Comparison of ENCODE assay signal across 8 cellular contexts in genomic region chr4:87375719-87376291, GRCh38. TPM values are rescaled to one million over a fixed set of nuclear protein-coding genes. Genes with fewer than 3 reads are reported as not detected.
DNase-seq lines count a peak whose midpoint lies in the region; ATAC-seq and TF ChIP-seq lines count a peak whose summit lies in the region.

No MANE protein-coding gene starts in this region.

- no peaks in the 10 kb centered on the region for H3K9me3 ChIP-seq in gastroesophageal sphincter

- no peak for TF ChIP-seq EP300 in gastroesophageal sphincter (IDR thresholded peaks at IDR 0.05)

- peak overlapping the region in 3 of 4 donors; percentile 8 to 45 (median 41) for H3K27ac ChIP-seq in gastroesophageal sphincter

- H3K4me1 Mint-ChIP-seq in progenitor cell of endocrine pancreas (ENCODE audit: low read depth) = peaks cover 1% of the 10 kb centered on the region

- no peak overlapping the region for H3K4me3 ChIP-seq in gastroesophageal sphincter

- no peaks in the 10 kb centered on the region for H3K27me3 ChIP-seq in gastroesophageal sphincter

- ATAC-seq in Right ventricle myocardium inferior (peak; percentile 78), HG03432 (IDR thresholded peaks at IDR 0.05; ENCODE audit: unreplicated experiment) (peak; percentile 69), gastroesophageal sphincter (peak; percentile 84), GM21367 (IDR thresholded peaks at IDR 0.05; ENCODE audit: unreplicated experiment) (no peak), GM21717 (IDR thresholded peaks at IDR 0.05; ENCODE audit: unreplicated experiment) (no peak)

- peaks cover 16% of the 10 kb centered on the region for H3K36me3 Mint-ChIP-seq in progenitor cell of endocrine pancreas (ENCODE audit: insufficient read depth)

- WGBS in gastroesophageal sphincter (ENCODE audit: low coverage in 1 of 2), 2 donors = 30 to 38% methylated on average over 3 to 4 of the region's 4 CpGs

- no peak for TF ChIP-seq POLR2A in gastroesophageal sphincter (IDR thresholded peaks at IDR 0.05)

- no peaks in the 10 kb centered on the region for H3K27me3 Mint-ChIP-seq in progenitor cell of endocrine pancreas

- peaks cover 0 to 12% (median 0%) of the 10 kb centered on the region in 3 donors for H3K4me1 ChIP-seq in gastroesophageal sphincter

- H3K27ac Mint-ChIP-seq in progenitor cell of endocrine pancreas = peak overlapping the region; percentile 33

- intact Hi-C loops in Right ventricle myocardium inferior (cut with DNase I) = loop anchor here (1.0 to 10.0 kb wide), 4 partner anchors 89 to 839 kb away; no protein-coding TSS in a partner anchor
- intact Hi-C loops in cardiac septum (cut with DNase I) = loop anchor here (2.0 to 5.0 kb wide), 2 partner anchors 91 to 471 kb away; no protein-coding TSS in a partner anchor

- no peak overlapping the region for H3K4me3 Mint-ChIP-seq in progenitor cell of endocrine pancreas (ENCODE audit: low read depth)

- no peaks in the 10 kb centered on the region for H3K9me3 Mint-ChIP-seq in progenitor cell of endocrine pancreas (ENCODE audit: low read depth)

- TF ChIP-seq CTCF in gastroesophageal sphincter (IDR thresholded peaks at IDR 0.05) (peak; percentile 56 to 81 (median 71)), progenitor cell of endocrine pancreas (IDR thresholded peaks at IDR 0.05; ENCODE audit: unreplicated experiment) (peak; percentile 64)

- no peak for DNase-seq in Right ventricle myocardium inferior (ENCODE audit: missing footprints)
- no peak for DNase-seq in cardiac septum (ENCODE audit: low spot score)
- peak; percentile 40 for DNase-seq in SW480 (ENCODE audit: low spot score)
- DNase-seq in progenitor cell of endocrine pancreas (ENCODE audit: low spot score, unreplicated experiment) = no peak

- H3K36me3 ChIP-seq in gastroesophageal sphincter = peaks cover 6 to 52% of the 10 kb centered on the region in 2 donors

RNA-seq across cellular contexts. Expression of gene HSD17B11, which starts 15.2 kb away (rescaled TPM):
- total RNA-seq in Right ventricle myocardium inferior = 13.6 TPM
- total RNA-seq in cardiac septum = 11.0 TPM
- total RNA-seq in gastroesophageal sphincter = 10 to 100 TPM; 32.7 to 98.0 (median 65.4) TPM
- 28.2 and 31.7 TPM in 2 replicates for total RNA-seq in progenitor cell of endocrine pancreas

RNA-seq across cellular contexts. Expression of gene NUDT9, which starts 46.6 kb away (rescaled TPM):
- total RNA-seq in Right ventricle myocardium inferior (30.2 TPM), cardiac septum (21.5 TPM), gastroesophageal sphincter (10 to 100 TPM; 19.3 to 26.7 (median 22.8) TPM), progenitor cell of endocrine pancreas (35.1 and 37.8 TPM in 2 replicates)

RNA-seq across cellular contexts. Expression of gene HSD17B13, which starts 53.1 kb away (rescaled TPM):
- total RNA-seq in Right ventricle myocardium inferior (0.22 TPM), cardiac septum (0.38 TPM), gastroesophageal sphincter (1 to 10 TPM in 1 of 4 donors, under 1 TPM in 3; 0.54 to 1.1 (median 0.67) TPM), progenitor cell of endocrine pancreas (0.16 and 0.31 TPM in 2 replicates)

Comparison
In these comparisons a context has a peak if more than half of its experiments do, and no peak if none do; other contexts are left out.
1. ATAC-seq: peak in Right ventricle myocardium inferior (single experiment), HG03432 (single experiment) and gastroesophageal sphincter (single experiment); none in GM21367 (single experiment) and GM21717 (single experiment).